ENCODE assay signal across 1 cellular context in the genomic region with DNA sequence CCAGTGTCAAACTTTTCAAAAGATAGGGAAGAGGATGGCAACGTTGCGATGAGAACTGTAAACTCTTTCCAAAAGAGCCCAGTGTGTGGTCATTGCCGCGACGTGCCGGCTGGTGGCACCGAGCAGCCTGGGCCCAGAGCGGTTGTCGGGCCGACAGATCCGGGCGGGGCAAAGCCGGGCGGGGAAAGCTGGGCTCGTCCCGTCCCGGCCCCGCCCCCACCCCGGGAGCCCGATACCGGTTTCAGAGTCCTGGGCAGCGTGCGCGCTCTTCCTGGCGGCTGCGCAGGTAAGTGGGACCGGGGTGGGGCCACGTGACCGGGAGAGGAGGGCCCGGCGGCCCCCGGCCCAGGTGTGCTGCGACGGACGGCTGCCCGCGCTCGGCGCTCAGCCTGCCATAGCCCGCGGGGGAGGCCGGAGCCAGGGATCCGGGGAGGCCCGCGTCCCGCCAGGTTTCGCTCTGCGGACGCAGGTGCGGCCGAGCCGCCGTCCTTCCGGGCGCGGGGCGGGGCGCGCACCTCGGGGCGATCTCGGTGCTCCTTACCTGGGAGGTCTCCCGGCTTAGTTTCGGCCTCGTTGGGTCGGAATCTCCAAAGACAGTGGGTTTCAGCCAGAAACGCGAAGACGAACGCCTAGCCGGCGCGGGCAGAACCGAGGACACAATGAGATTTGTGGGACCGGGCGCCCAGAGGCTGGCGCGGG.
TF ChIP-seq lines count a peak whose summit lies in the region.

A gene with protein sequence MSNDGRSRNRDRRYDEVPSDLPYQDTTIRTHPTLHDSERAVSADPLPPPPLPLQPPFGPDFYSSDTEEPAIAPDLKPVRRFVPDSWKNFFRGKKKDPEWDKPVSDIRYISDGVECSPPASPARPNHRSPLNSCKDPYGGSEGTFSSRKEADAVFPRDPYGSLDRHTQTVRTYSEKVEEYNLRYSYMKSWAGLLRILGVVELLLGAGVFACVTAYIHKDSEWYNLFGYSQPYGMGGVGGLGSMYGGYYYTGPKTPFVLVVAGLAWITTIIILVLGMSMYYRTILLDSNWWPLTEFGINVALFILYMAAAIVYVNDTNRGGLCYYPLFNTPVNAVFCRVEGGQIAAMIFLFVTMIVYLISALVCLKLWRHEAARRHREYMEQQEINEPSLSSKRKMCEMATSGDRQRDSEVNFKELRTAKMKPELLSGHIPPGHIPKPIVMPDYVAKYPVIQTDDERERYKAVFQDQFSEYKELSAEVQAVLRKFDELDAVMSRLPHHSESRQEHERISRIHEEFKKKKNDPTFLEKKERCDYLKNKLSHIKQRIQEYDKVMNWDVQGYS (plus strand): TSS at position 232 of the 699 bp plus-strand sequence. CDS start 4,270 bp downstream, outside the sequence.

TF ChIP-seq in IMR-90, 13 proteins besides CTCF, POLR2A, EP300 and RAD21 (continued from another document):
- TF ChIP-seq, protein P1, sequence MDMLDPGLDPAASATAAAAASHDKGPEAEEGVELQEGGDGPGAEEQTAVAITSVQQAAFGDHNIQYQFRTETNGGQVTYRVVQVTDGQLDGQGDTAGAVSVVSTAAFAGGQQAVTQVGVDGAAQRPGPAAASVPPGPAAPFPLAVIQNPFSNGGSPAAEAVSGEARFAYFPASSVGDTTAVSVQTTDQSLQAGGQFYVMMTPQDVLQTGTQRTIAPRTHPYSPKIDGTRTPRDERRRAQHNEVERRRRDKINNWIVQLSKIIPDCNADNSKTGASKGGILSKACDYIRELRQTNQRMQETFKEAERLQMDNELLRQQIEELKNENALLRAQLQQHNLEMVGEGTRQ (IDR thresholded peaks at IDR 0.05; ENCODE audit: low read depth, low read length): no peak
- TF ChIP-seq SMC3 (IDR thresholded peaks at IDR 0.05; ENCODE audit: low read depth, low read length): peak; percentile 33; the same call in 1 of the 2 replicates
